1 cellular context compared by ENCODE assay signal in the genomic region with DNA sequence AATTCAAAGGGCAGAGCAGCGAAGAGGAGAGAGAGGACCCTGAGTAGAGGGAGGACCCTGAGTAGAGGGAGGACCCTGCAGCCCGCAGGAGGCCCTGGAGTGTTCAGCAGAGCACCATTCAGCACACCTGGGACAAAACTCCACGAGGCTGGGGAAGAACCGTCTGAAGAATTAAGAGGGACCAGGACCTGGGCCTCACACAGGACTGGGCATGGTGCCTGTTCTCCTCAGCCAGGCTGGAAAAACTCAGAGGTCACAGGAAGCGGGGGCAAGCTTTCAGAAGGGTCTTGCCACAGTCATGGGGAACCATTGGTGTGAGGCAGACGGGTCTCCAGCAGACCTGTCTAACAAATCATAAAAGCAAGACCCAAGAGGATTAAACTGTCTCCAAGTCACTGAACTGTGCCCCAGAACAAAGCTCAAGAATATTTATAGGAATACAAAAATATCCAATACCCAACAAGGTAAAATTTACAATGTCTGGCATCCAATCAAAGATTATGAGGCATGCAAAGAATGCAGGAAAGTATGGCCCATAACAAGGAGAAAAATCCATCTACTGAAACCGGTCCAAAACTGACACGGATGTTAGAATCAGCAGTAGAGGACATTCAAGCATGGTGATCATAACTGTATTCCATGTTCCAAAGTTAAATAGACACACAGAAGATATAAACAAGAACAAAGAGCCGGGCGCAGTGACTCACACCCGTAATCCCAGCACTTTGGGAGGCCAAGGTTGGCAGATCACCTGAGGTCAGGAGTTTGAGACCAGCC.
TF ChIP-seq lines count a peak whose summit lies in the region.

No MANE protein-coding gene starts in this region.

TF ChIP-seq in HCT116, 20 proteins besides CTCF, POLR2A, EP300 and RAD21 (continued from another document):
- TF ChIP-seq JUND (IDR thresholded peaks at IDR 0.05) (no peak), EZH2 (IDR thresholded peaks at IDR 0.05) (no peak)
- TF ChIP-seq, protein P1, sequence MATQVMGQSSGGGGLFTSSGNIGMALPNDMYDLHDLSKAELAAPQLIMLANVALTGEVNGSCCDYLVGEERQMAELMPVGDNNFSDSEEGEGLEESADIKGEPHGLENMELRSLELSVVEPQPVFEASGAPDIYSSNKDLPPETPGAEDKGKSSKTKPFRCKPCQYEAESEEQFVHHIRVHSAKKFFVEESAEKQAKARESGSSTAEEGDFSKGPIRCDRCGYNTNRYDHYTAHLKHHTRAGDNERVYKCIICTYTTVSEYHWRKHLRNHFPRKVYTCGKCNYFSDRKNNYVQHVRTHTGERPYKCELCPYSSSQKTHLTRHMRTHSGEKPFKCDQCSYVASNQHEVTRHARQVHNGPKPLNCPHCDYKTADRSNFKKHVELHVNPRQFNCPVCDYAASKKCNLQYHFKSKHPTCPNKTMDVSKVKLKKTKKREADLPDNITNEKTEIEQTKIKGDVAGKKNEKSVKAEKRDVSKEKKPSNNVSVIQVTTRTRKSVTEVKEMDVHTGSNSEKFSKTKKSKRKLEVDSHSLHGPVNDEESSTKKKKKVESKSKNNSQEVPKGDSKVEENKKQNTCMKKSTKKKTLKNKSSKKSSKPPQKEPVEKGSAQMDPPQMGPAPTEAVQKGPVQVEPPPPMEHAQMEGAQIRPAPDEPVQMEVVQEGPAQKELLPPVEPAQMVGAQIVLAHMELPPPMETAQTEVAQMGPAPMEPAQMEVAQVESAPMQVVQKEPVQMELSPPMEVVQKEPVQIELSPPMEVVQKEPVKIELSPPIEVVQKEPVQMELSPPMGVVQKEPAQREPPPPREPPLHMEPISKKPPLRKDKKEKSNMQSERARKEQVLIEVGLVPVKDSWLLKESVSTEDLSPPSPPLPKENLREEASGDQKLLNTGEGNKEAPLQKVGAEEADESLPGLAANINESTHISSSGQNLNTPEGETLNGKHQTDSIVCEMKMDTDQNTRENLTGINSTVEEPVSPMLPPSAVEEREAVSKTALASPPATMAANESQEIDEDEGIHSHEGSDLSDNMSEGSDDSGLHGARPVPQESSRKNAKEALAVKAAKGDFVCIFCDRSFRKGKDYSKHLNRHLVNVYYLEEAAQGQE (IDR thresholded peaks at IDR 0.05; ENCODE audit: low read depth) = no peak
